In the genomic region with DNA sequence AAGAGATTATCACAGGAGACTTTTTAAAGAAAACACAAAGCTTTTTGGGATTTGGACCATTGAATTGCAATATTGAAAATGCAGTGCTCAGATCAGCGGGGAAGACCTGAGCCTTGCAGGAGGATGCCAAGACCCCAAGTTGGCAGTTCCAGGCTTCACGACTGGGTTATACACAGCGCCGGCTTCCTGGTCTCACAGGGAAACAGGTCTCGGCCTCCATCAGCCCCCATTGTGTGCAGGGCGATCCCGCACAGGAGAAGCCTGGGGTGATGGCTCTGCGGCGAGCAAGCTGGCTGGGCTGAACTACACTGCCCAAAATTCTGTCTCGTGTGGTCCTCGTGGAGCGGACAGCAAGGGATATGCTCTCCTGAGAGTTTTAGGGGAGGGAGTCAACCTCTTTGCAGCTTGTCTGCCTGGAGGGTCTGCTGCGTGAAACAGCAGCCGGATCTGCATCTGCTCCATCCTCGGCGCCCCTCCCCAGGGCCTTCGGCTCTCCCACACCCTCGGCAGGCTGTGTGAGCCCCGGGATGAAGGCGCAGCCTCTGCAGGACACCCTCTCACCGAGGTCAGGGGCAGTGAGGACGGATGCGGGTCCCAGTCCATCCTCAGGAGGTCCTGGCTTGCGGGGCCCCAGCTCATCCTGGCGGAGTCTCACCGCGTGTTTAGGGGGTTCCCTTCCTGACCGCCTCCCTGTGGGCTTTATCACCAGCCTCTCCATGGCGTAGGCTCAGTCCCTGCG, we compare ENCODE assay signal across 18 cellular contexts.
"Had no signal": no experiment of that assay in that cellular context is flagged by ENCODE, and none has a peak within 500 bp of the region (broad histone marks: within the 10 kb centered on the region; RNA-seq: fewer than 3 reads in every experiment).

No MANE protein-coding gene starts in this region.

- DNase-seq: activated naive CD8-positive, alpha-beta T cell treated with anti-CD3 and anti-CD28 coated beads, Interleukin-2, amount 10 ng/mL, durations not matched to agents 7 days and 5 days; activated T-cell treated with anti-CD3 and anti-CD28 coated beads, Interleukin-2, amount 50 U/mL, for 72 hours; anterior cingulate cortex; brain microvascular endothelial cell; cortex of kidney; effector CD4-positive, alpha-beta T cell; esophagus squamous epithelium; hippocampal formation; kidney; left ventricle myocardium inferior; mesendoderm; stimulated activated CD4-positive, alpha-beta T cell treated with anti-CD3 and anti-CD28 coated beads, Interleukin-12 subunit alpha, Interleukin-12 subunit beta, amount 100 ng/mL, for 4 hours; stimulated activated CD4-positive, alpha-beta T cell treated with anti-CD3 and anti-CD28 coated beads, Interleukin-2, amount 100 ng/mL, for 24 hours; substantia nigra had no signal

- ATAC-seq: activated CD4-positive, CD25-positive, alpha-beta regulatory T cell treated with anti-CD3 and anti-CD28 coated beads, Interleukin-2, amount 50 U/mL, for 24 hours; activated T-cell treated with anti-CD3 and anti-CD28 coated beads, Interleukin-2, amount 50 U/mL, for 72 hours had no signal

- H3K27me3 ChIP-seq: brain microvascular endothelial cell, tibial nerve had no signal

- H3K27ac Mint-ChIP-seq: activated naive CD8-positive, alpha-beta T cell treated with anti-CD3 and anti-CD28 coated beads, Interleukin-2, amount 10 ng/mL, durations not matched to agents 7 days and 5 days; activated T-cell treated with anti-CD3 and anti-CD28 coated beads, Interleukin-2, amount 50 U/mL, for 72 hours; nephron had no signal

- H3K9me3 Mint-ChIP-seq: activated naive CD8-positive, alpha-beta T cell treated with anti-CD3 and anti-CD28 coated beads, Interleukin-2, amount 10 ng/mL, durations not matched to agents 7 days and 5 days; activated T-cell treated with anti-CD3 and anti-CD28 coated beads, Interleukin-2, amount 50 U/mL, for 72 hours; nephron had no signal

- H3K4me1 Mint-ChIP-seq: activated naive CD8-positive, alpha-beta T cell treated with anti-CD3 and anti-CD28 coated beads, Interleukin-2, amount 10 ng/mL, durations not matched to agents 7 days and 5 days had no signal

- H3K4me1 ChIP-seq: esophagus squamous epithelium, tibial nerve had no signal

- H3K9me3 ChIP-seq: esophagus squamous epithelium, left ventricle myocardium inferior, tibial nerve had no signal

- H3K36me3 ChIP-seq: brain microvascular endothelial cell, esophagus squamous epithelium, left ventricle myocardium inferior, tibial nerve had no signal

- H3K27ac ChIP-seq: brain microvascular endothelial cell, esophagus squamous epithelium, left ventricle myocardium inferior, SK-N-MC, tibial nerve had no signal

- H3K4me3 ChIP-seq: esophagus squamous epithelium, left ventricle myocardium inferior, SK-N-MC, tibial nerve had no signal

- H3K4me3 Mint-ChIP-seq: activated naive CD8-positive, alpha-beta T cell treated with anti-CD3 and anti-CD28 coated beads, Interleukin-2, amount 10 ng/mL, durations not matched to agents 7 days and 5 days; activated T-cell treated with anti-CD3 and anti-CD28 coated beads, Interleukin-2, amount 50 U/mL, for 72 hours; nephron had no signal

- H3K36me3 Mint-ChIP-seq: activated naive CD8-positive, alpha-beta T cell treated with anti-CD3 and anti-CD28 coated beads, Interleukin-2, amount 10 ng/mL, durations not matched to agents 7 days and 5 days had no signal
